ENCODE assay signal across 1 cellular context in genomic region chr1:43147625-43148319, GRCh38.
TF ChIP-seq lines count a peak whose summit lies in the region.

No MANE protein-coding gene starts in this region.

TF ChIP-seq in HEK293, 187 proteins besides CTCF, POLR2A, EP300 and RAD21 (continued from another document and continues in another):
- TF ChIP-seq BCL11A (tag by site-specific recombination; IDR thresholded peaks at IDR 0.05; ENCODE audit: low read depth) (no peak), ZNF311 (tag by site-specific recombination; IDR thresholded peaks at IDR 0.05; ENCODE audit: borderline replicate concordance) (no peak), ZNF529 (tag by site-specific recombination; IDR thresholded peaks at IDR 0.05; ENCODE audit: insufficient replicate concordance) (no peak), ZNF354C (tag by site-specific recombination; IDR thresholded peaks at IDR 0.05; ENCODE audit: borderline replicate concordance, low read depth) (no peak), ZNF292 (tag by site-specific recombination; IDR thresholded peaks at IDR 0.05; ENCODE audit: borderline replicate concordance, low read depth) (no peak), ZNF133 (tag by site-specific recombination; IDR thresholded peaks at IDR 0.05) (no peak), IKZF3 (tag by site-specific recombination; IDR thresholded peaks at IDR 0.05) (no peak), ZNF792 (tag by site-specific recombination; IDR thresholded peaks at IDR 0.05) (no peak), ZNF639 (tag by site-specific recombination; IDR thresholded peaks at IDR 0.05) (no peak), ZNF571 (tag by site-specific recombination; IDR thresholded peaks at IDR 0.05) (no peak), ZBTB20 (tag by site-specific recombination; IDR thresholded peaks at IDR 0.05) (peak; percentile 17; the same call in 1 of the 2 replicates), GLI2 (tag by site-specific recombination; IDR thresholded peaks at IDR 0.05; ENCODE audit: borderline replicate concordance, low read depth) (no peak), ZFP41 (tag by site-specific recombination; IDR thresholded peaks at IDR 0.05; ENCODE audit: borderline replicate concordance) (no peak), PRDM6 (tag by site-specific recombination; IDR thresholded peaks at IDR 0.05) (no peak), ZNF776 (tag by site-specific recombination; IDR thresholded peaks at IDR 0.05; ENCODE audit: borderline replicate concordance) (no peak), KLF17 (tag by site-specific recombination; IDR thresholded peaks at IDR 0.05) (peak; percentile 68; the same call in 1 of the 2 replicates), ZNF530 (tag by site-specific recombination; IDR thresholded peaks at IDR 0.05; ENCODE audit: low read depth) (no peak), ZNF48 (tag by site-specific recombination; IDR thresholded peaks at IDR 0.05) (no peak), ZNF514 (tag by site-specific recombination; IDR thresholded peaks at IDR 0.05) (no peak), PRDM10 (tag by site-specific recombination; IDR thresholded peaks at IDR 0.05) (0 out of 2 replicates have a peak, but pooled peaks have one; percentile 47), SP7 (tag by site-specific recombination; IDR thresholded peaks at IDR 0.05) (peak; percentile 36; the same call in 1 of the 2 replicates), SP3 (tag by site-specific recombination; IDR thresholded peaks at IDR 0.05) (peak; percentile 77), ZNF664 (tag by site-specific recombination; IDR thresholded peaks at IDR 0.05) (no peak), ZNF76 (tag by site-specific recombination; IDR thresholded peaks at IDR 0.05; ENCODE audit: borderline replicate concordance, low read depth) (no peak), ZBTB49 (tag by site-specific recombination; IDR thresholded peaks at IDR 0.05; ENCODE audit: low read depth) (no peak), ZNF169 (tag by site-specific recombination; IDR thresholded peaks at IDR 0.05) (no peak), ZSCAN16 (tag by site-specific recombination; IDR thresholded peaks at IDR 0.05) (no peak), ZFP3 (tag by site-specific recombination; IDR thresholded peaks at IDR 0.05; ENCODE audit: low read depth) (no peak), ZNF398 (tag by site-specific recombination; IDR thresholded peaks at IDR 0.05) (peak; percentile 33), TCF7L2 (IDR thresholded peaks at IDR 0.05; ENCODE audit: borderline replicate concordance, low read depth, low read length) (no peak), ZNF777 (tag by site-specific recombination; IDR thresholded peaks at IDR 0.05; ENCODE audit: borderline replicate concordance) (no peak), ZNF404 (tag by site-specific recombination; IDR thresholded peaks at IDR 0.05) (no peak), ZNF223 (tag by site-specific recombination; IDR thresholded peaks at IDR 0.05) (0 out of 2 replicates have a peak, but pooled peaks have one; percentile 22), SP2 (tag by site-specific recombination; IDR thresholded peaks at IDR 0.05) (peak; percentile 89), KLF8 (tag by site-specific recombination; IDR thresholded peaks at IDR 0.05) (peak; percentile 29; the same call in 1 of the 2 replicates), ZNF266 (tag by site-specific recombination; IDR thresholded peaks at IDR 0.05; ENCODE audit: low read depth) (no peak), ZNF704 (tag by site-specific recombination; IDR thresholded peaks at IDR 0.05) (no peak), MEIS1 (CRISPR knock-in tag; IDR thresholded peaks at IDR 0.05; ENCODE audit: borderline replicate concordance) (no peak), KLF9 (tag by site-specific recombination; IDR thresholded peaks at IDR 0.05; ENCODE audit: low read depth) (peak; percentile 60), KLF7 (tag by site-specific recombination; IDR thresholded peaks at IDR 0.05; ENCODE audit: borderline replicate concordance) (peak; percentile 20; the same call in 1 of the 2 replicates), ZNF26 (tag by site-specific recombination; IDR thresholded peaks at IDR 0.05) (no peak), ZNF433 (tag by site-specific recombination; IDR thresholded peaks at IDR 0.05; ENCODE audit: low read depth) (no peak), ZBTB48 (tag by site-specific recombination; IDR thresholded peaks at IDR 0.05) (peak; percentile 42; the same call in 1 of the 2 replicates), ZNF211 (tag by site-specific recombination; IDR thresholded peaks at IDR 0.05; ENCODE audit: low read depth) (no peak), ZNF747 (tag by site-specific recombination; IDR thresholded peaks at IDR 0.05) (no peak), AEBP2 (tag by site-specific recombination; IDR thresholded peaks at IDR 0.05; ENCODE audit: borderline replicate concordance) (0 out of 2 replicates have a peak, but pooled peaks have one; percentile 21), ZNF335 (tag by site-specific recombination; conservative IDR thresholded peaks at IDR 0.05) (peak; percentile 90), ZNF391 (tag by site-specific recombination; IDR thresholded peaks at IDR 0.05; ENCODE audit: borderline replicate concordance, low read depth) (no peak; the same call in 1 of the 2 replicates), ZNF175 (tag by site-specific recombination; IDR thresholded peaks at IDR 0.05) (no peak), ZNF23 (tag by site-specific recombination; IDR thresholded peaks at IDR 0.05; ENCODE audit: borderline replicate concordance) (no peak), SALL2 (tag by site-specific recombination; IDR thresholded peaks at IDR 0.05; ENCODE audit: borderline replicate concordance) (no peak)
